Comparison of ENCODE assay signal across 19 cellular contexts in the genomic region with DNA sequence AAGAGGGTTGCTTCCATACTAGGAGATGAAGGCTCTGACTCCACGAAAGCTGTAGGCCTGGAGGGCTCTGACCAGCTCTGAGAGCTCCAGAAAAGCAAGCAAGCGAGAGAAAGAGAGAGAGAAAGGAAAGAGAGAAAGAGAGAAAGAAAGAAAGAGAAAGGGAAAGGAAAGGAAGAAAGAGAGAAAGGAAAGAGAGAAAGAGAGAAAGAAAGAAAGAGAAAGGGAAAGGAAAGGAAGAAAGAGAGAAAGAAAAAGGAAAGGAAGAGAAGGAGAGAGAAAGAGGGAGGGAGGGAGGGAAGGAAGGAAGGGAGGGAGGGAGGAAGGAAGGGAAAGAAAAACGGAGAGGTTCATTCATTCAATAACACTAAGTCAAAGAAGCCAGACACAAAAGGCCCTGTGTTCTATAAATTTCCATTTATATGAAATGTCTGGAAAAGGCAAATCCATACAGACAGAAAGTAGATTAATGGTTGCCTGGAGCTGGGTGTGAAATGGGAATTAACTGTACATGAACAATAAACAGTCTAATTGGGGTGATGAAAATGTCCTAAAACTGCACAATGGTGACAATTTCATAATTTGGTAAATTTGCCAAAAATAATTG. TPM values are rescaled to one million over a fixed set of nuclear protein-coding genes. Genes with fewer than 3 reads are reported as not detected.
DNase-seq lines count a peak whose midpoint lies in the region; ATAC-seq and TF ChIP-seq lines count a peak whose summit lies in the region.
"Had no signal": no experiment of that assay in that cellular context is flagged by ENCODE, and none has a peak within 500 bp of the region (broad histone marks: within the 10 kb centered on the region; RNA-seq: fewer than 3 reads in every experiment).

No MANE protein-coding gene starts in this region.

- H2AFZ ChIP-seq in HCT116 (ENCODE audit: low read depth, low read length, poor library complexity, severe bottlenecking) = no peak overlapping the region
- peak overlapping the region; percentile 90 for H2AFZ ChIP-seq in smooth muscle cell (ENCODE audit: low read depth)

- no peaks in the 10 kb centered on the region for H3K27me3 ChIP-seq in HCT116 (ENCODE audit: insufficient read depth, low read length)
- peaks cover 7% of the 10 kb centered on the region for H3K27me3 ChIP-seq in iPS-18a (ENCODE audit: control insufficient read depth, insufficient read depth, low read length)
- no peaks in the 10 kb centered on the region for H3K27me3 ChIP-seq in smooth muscle cell (ENCODE audit: low read depth)
- H3K27me3 ChIP-seq: gastrocnemius medialis, neutrophil, testis had no signal

- H3K9me2 ChIP-seq in HCT116 (ENCODE audit: insufficient read depth) = no peaks in the 10 kb centered on the region

- BruUV-seq in HCT116 (replicated peaks; lab: Mats Ljungman, UMichigan) = no TSS peak

- H4K20me1 ChIP-seq in HCT116 (ENCODE audit: insufficient read depth) (no peaks in the 10 kb centered on the region), smooth muscle cell (ENCODE audit: low read depth) (peaks cover 6% of the 10 kb centered on the region)

- TF ChIP-seq CTCF in HCT116 (IDR thresholded peaks at IDR 0.05 in 2 of 3, conservative IDR thresholded peaks at IDR 0.05 in 1 of 3; ENCODE audit: borderline replicate concordance in 1 of 3, insufficient read depth in 1 of 3, low read depth in 2 of 3, low read length in 2 of 3) = no peak
- no peak for TF ChIP-seq CTCF in astrocyte of the cerebellum (IDR thresholded peaks at IDR 0.05; ENCODE audit: low read depth, low read length, missing control alignments)
- TF ChIP-seq CTCF in smooth muscle cell (IDR thresholded peaks at IDR 0.05; ENCODE audit: borderline replicate concordance, insufficient read depth, poor library complexity, severe bottlenecking) = no peak

- ATAC-seq in HCT116 (no peak), T-cell (replicated peaks in 1 of 4) (no peak), GM18858 (IDR thresholded peaks at IDR 0.05; ENCODE audit: unreplicated experiment) (no peak)
- ATAC-seq: activated CD8-positive, alpha-beta T cell treated with anti-CD3 and anti-CD28 coated beads for 36 hours; gastrocnemius medialis had no signal

- H3F3A ChIP-seq in smooth muscle cell (ENCODE audit: low read depth) = peaks cover 13% of the 10 kb centered on the region

- no peak for TF ChIP-seq POLR2A in HCT116 (IDR thresholded peaks at IDR 0.05; ENCODE audit: borderline replicate concordance, extremely low read depth, insufficient read depth, insufficient read length)

- peaks cover 10 to 18% (median 12%) of the 10 kb centered on the region in 3 donors for H3K4me1 Mint-ChIP-seq in T-cell
- peaks cover 10% of the 10 kb centered on the region for H3K4me1 Mint-ChIP-seq in activated CD4-positive, alpha-beta memory T cell treated with anti-CD3 and anti-CD28 coated beads, Interleukin-2, amount 10 ng/mL, durations not matched to agents 7 days and 5 days

- no peak overlapping the region for H3K9ac ChIP-seq in HCT116 (ENCODE audit: low read length)
- H3K9ac ChIP-seq in iPS-18a (ENCODE audit: low read length) = no peak overlapping the region
- H3K9ac ChIP-seq in smooth muscle cell (ENCODE audit: low read depth) = no peak overlapping the region

- intact Hi-C loops in HCT116 (cut with micrococcal nuclease) = loop anchor here (2.0 to 10.0 kb wide), 3 partner anchors 93 to 279 kb away; a partner anchor contains a TSS

- H3K36me3 Mint-ChIP-seq in T-cell = peaks cover 6% of the 10 kb centered on the region
- peaks cover 28% of the 10 kb centered on the region for H3K36me3 Mint-ChIP-seq in activated CD4-positive, alpha-beta memory T cell treated with anti-CD3 and anti-CD28 coated beads, Interleukin-2, amount 10 ng/mL, durations not matched to agents 7 days and 5 days (ENCODE audit: low read depth)

- peak overlapping the region in 1 of 2 donors; percentile 52 for H3K27ac Mint-ChIP-seq in T-cell
- no peak overlapping the region for H3K27ac Mint-ChIP-seq in activated CD4-positive, alpha-beta memory T cell treated with anti-CD3 and anti-CD28 coated beads, Interleukin-2, amount 10 ng/mL, durations not matched to agents 7 days and 5 days
- H3K27ac Mint-ChIP-seq: activated CD8-positive, alpha-beta T cell treated with anti-CD3 and anti-CD28 coated beads for 36 hours had no signal

- H3K36me3 ChIP-seq in HCT116 (ENCODE audit: control insufficient read depth in 1 of 2, insufficient read depth in 2 of 2, low read length in 2 of 2) (no peaks in the 10 kb centered on the region), iPS-18a (ENCODE audit: control insufficient read depth, low read depth, low read length) (no peaks in the 10 kb centered on the region), smooth muscle cell (ENCODE audit: low read depth) (no peaks in the 10 kb centered on the region)
- H3K36me3 ChIP-seq: gastrocnemius medialis had no signal

- TF ChIP-seq RAD21 in HCT116 (IDR thresholded peaks at IDR 0.05; ENCODE audit: low read depth) = no peak

- in situ Hi-C loops in astrocyte of the cerebellum (cut with HindIII; ENCODE audit: low sequenced_read_pairs) = loop anchor here (5.0 kb wide), 1 partner anchor 77 kb away; no protein-coding TSS in a partner anchor

- H3K4me1 ChIP-seq in HCT116 (ENCODE audit: control insufficient read depth in 1 of 2, insufficient read depth in 2 of 2, low read length in 2 of 2) (peaks cover 10 to 28% of the 10 kb centered on the region in 2 experiments), iPS-18a (ENCODE audit: control insufficient read depth, low read depth, low read length) (peaks cover 3% of the 10 kb centered on the region), smooth muscle cell (ENCODE audit: low read depth) (peaks cover 14% of the 10 kb centered on the region)

- 35% methylated on average over 3 of the region's 3 CpGs for WGBS in smooth muscle cell (ENCODE audit: low lambda C conversion rate)

- DNase-seq in HCT116 (ENCODE audit: low read depth, low spot score) (no peak), astrocyte of the cerebellum (ENCODE audit: low read depth) (no peak), smooth muscle cell (lab: John Stamatoyannopoulos, UW; ENCODE audit: unreplicated experiment) (no peak), T-cell (no peak)
- DNase-seq in activated CD4-positive, alpha-beta memory T cell treated with anti-CD3 and anti-CD28 coated beads, Interleukin-2, amount 10 ng/mL, durations not matched to agents 7 days and 5 days = no peak
- DNase-seq: activated CD8-positive, alpha-beta T cell treated with anti-CD3 and anti-CD28 coated beads for 36 hours; gastrocnemius medialis; MV-4-11; NCI-H2081 treated with DMSO at 0.1 percent for 48 hours; NCI-H748 treated with DMSO at 0.1 percent for 48 hours; stimulated activated CD4-positive, alpha-beta T cell treated with anti-CD3 and anti-CD28 coated beads, Interleukin-4, amount 100 ng/mL, for 1 hour; SW 1271; testis had no signal

- no peaks in the 10 kb centered on the region for H3K9me3 Mint-ChIP-seq in T-cell
- H3K9me3 Mint-ChIP-seq in activated CD4-positive, alpha-beta memory T cell treated with anti-CD3 and anti-CD28 coated beads, Interleukin-2, amount 10 ng/mL, durations not matched to agents 7 days and 5 days = no peaks in the 10 kb centered on the region
- H3K9me3 Mint-ChIP-seq: activated CD8-positive, alpha-beta T cell treated with anti-CD3 and anti-CD28 coated beads for 36 hours had no signal

- POLR2A ChIA-PET in HCT116 (lab: Charles Lee) = interaction anchor here (1.5 kb wide), 1 partner anchor 15 kb away, joined by 4 read pairs; no protein-coding TSS in a partner anchor
- POLR2A ChIA-PET in T-cell (lab: Charles Lee) = interaction anchor here in 1 of 2 donors (1.0 kb wide), 1 partner anchor 11 kb away, joined by 9 read pairs; no protein-coding TSS in a partner anchor
- POLR2A ChIA-PET in activated CD4-positive, alpha-beta memory T cell treated with anti-CD3 and anti-CD28 coated beads, Interleukin-2, amount 10 ng/mL, durations not matched to agents 7 days and 5 days (lab: Charles Lee) = interaction anchor here (0.9 to 19.2 kb wide), 4 partner anchors 12 to 82 kb away, joined by 3 to 905 read pairs (median 306); no protein-coding TSS in a partner anchor

- H3K9me3 ChIP-seq in HCT116 (ENCODE audit: control insufficient read depth in 1 of 2, insufficient read depth in 1 of 2, low read depth in 1 of 2, low read length in 2 of 2) (no peaks in the 10 kb centered on the region), iPS-18a (ENCODE audit: control insufficient read depth, low read depth, low read length) (no peaks in the 10 kb centered on the region), smooth muscle cell (replicated peaks; ENCODE audit: low read depth) (no peaks in the 10 kb centered on the region)
- H3K9me3 ChIP-seq: gastrocnemius medialis, neutrophil, testis had no signal

- no peak overlapping the region for H3K4me3 ChIP-seq in HCT116 (replicated peaks in 1 of 2; ENCODE audit: low read depth in 1 of 2, low read length in 2 of 2)
- peak overlapping the region; percentile 94 for H3K4me3 ChIP-seq in astrocyte of the cerebellum (ENCODE audit: low read depth, low read length)
- peak overlapping the region; percentile 80 for H3K4me3 ChIP-seq in iPS-18a (ENCODE audit: low read length)
- H3K4me3 ChIP-seq in smooth muscle cell = peak overlapping the region; percentile 69
- H3K4me3 ChIP-seq: gastrocnemius medialis, lung had no signal

- peak overlapping the region; percentile 100 for H3K4me2 ChIP-seq in HCT116 (ENCODE audit: low read length)
- H3K4me2 ChIP-seq in smooth muscle cell = peak overlapping the region; percentile 92

- no peak overlapping the region for H3K4me3 Mint-ChIP-seq in T-cell
- H3K4me3 Mint-ChIP-seq in activated CD4-positive, alpha-beta memory T cell treated with anti-CD3 and anti-CD28 coated beads, Interleukin-2, amount 10 ng/mL, durations not matched to agents 7 days and 5 days = no peak overlapping the region
- H3K4me3 Mint-ChIP-seq: activated CD8-positive, alpha-beta T cell treated with anti-CD3 and anti-CD28 coated beads for 36 hours had no signal

- H3K79me2 ChIP-seq in HCT116 (ENCODE audit: insufficient read depth, low read length) = peaks cover 13% of the 10 kb centered on the region
- peaks cover 14% of the 10 kb centered on the region for H3K79me2 ChIP-seq in smooth muscle cell (ENCODE audit: low read depth)

- H3K27me3 Mint-ChIP-seq in T-cell = no peaks in the 10 kb centered on the region
- H3K27me3 Mint-ChIP-seq in activated CD4-positive, alpha-beta memory T cell treated with anti-CD3 and anti-CD28 coated beads, Interleukin-2, amount 10 ng/mL, durations not matched to agents 7 days and 5 days = peaks cover 5% of the 10 kb centered on the region
- H3K27me3 Mint-ChIP-seq: activated CD8-positive, alpha-beta T cell treated with anti-CD3 and anti-CD28 coated beads for 36 hours had no signal

- CTCF ChIA-PET in HCT116 (lab: Charles Lee) = interaction anchor here (0.9 to 1.3 kb wide), 3 partner anchors 84 to 278 kb away, joined by 3 to 5 read pairs (median 4); no protein-coding TSS in a partner anchor
- CTCF ChIA-PET in T-cell (lab: Charles Lee) = interaction anchor here (0.6 to 6.6 kb wide), 12 partner anchors 11 to 504 kb away, joined by 3 to 119 read pairs (median 5); no protein-coding TSS in a partner anchor
- CTCF ChIA-PET in activated CD4-positive, alpha-beta memory T cell treated with anti-CD3 and anti-CD28 coated beads, Interleukin-2, amount 10 ng/mL, durations not matched to agents 7 days and 5 days (lab: Charles Lee) = interaction anchor here (1.6 to 10.1 kb wide), 8 partner anchors 8 to 278 kb away, joined by 8 to 254 read pairs (median 38); a partner anchor contains a TSS

- RAD21 ChIA-PET in HCT116 (lab: Charles Lee; ENCODE audit: low non-redundant PET in 1 of 2, low total read pairs in 2 of 2, uncharacterized antibody in 2 of 2, unreplicated experiment in 2 of 2) = interaction anchor here (0.5 to 0.6 kb wide), 2 partner anchors 27 to 61 kb away, joined by 5 to 7 read pairs; no protein-coding TSS in a partner anchor

- H3K27ac ChIP-seq in HCT116 (ENCODE audit: low read depth, low read length) (no peak overlapping the region), iPS-18a (ENCODE audit: low read length) (no peak overlapping the region), smooth muscle cell (ENCODE audit: low read depth) (peak overlapping the region; percentile 62)
- H3K27ac ChIP-seq: gastrocnemius medialis, neutrophil, testis had no signal

RNA-seq across cellular contexts. Expression of a gene that starts 1.8 kb away (rescaled TPM):
- total RNA-seq in HCT116 (2021; ENCODE audit: unreplicated experiment) = 22.9 TPM
- polyA plus RNA-seq in HCT116 (2012) = 14.5 and 15.3 TPM in 2 replicates
- 10.8 and 26.0 TPM in 2 replicates for total RNA-seq in smooth muscle cell
- 10.7 and 15.5 TPM in 2 replicates for polyA plus RNA-seq in smooth muscle cell
- 100 to 1,000 TPM; 305 to 437 (median 331) TPM for total RNA-seq in T-cell
- total RNA-seq in activated CD4-positive, alpha-beta memory T cell treated with anti-CD3 and anti-CD28 coated beads, Interleukin-2, amount 10 ng/mL, durations not matched to agents 7 days and 5 days = 100 to 1,000 TPM; 301 to 316 TPM

RNA-seq across cellular contexts. Expression of a gene that starts 4.2 kb away (rescaled TPM):
- total RNA-seq in HCT116 (2021; ENCODE audit: unreplicated experiment) (not detected), smooth muscle cell (not detected in 2 replicates), T-cell (not detected)
- polyA plus RNA-seq in HCT116 (2012) = not detected in 2 replicates
- not detected in 2 replicates for polyA plus RNA-seq in smooth muscle cell
- not detected for total RNA-seq in activated CD4-positive, alpha-beta memory T cell treated with anti-CD3 and anti-CD28 coated beads, Interleukin-2, amount 10 ng/mL, durations not matched to agents 7 days and 5 days
- total RNA-seq: activated CD8-positive, alpha-beta T cell treated with anti-CD3 and anti-CD28 coated beads for 36 hours; cerebellum; gastrocnemius medialis; lung; RPMI7951 had no signal
- polyA plus RNA-seq: lung had no signal

Comparison
In these comparisons a context has a peak if more than half of its experiments do, and no peak if none do; other contexts are left out.
1. H3K4me3 ChIP-seq: peak in astrocyte of the cerebellum (single experiment), iPS-18a (single experiment) and smooth muscle cell (single experiment); none in HCT116 (0 of 2).
2. RNA of a gene that starts 1.8 kb away (total RNA-seq): 305 to 437 TPM in T-cell and 301 to 316 TPM in activated CD4-positive, alpha-beta memory T cell treated with anti-CD3 and anti-CD28 coated beads, Interleukin-2, amount 10 ng/mL, durations not matched to agents 7 days and 5 days; 10.8 to 26.0 TPM in smooth muscle cell and 22.9 TPM in HCT116 (single experiment); every median in the first group is over 10 times any median in the second.